ENCODE assay signal across 17 cellular contexts in genomic region chr1:8733463-8733862, GRCh38.
A peak's percentile ranks its signal among the peaks of the same experiment; 100 is the strongest.
DNase-seq lines count a peak whose midpoint lies in the region; ATAC-seq and TF ChIP-seq lines count a peak whose summit lies in the region.
"Had no signal": no experiment of that assay in that cellular context is flagged by ENCODE, and none has a peak within 500 bp of the region (broad histone marks: within the 10 kb centered on the region; RNA-seq: fewer than 3 reads in every experiment).

No MANE protein-coding gene starts in this region.

- 0 out of 2 replicates have a peak overlapping the region, but pooled peaks have one; percentile 16 for H3K27ac ChIP-seq in GM23338 (ENCODE audit: low read depth)
- no peak overlapping the region for H3K27ac ChIP-seq in mammary epithelial cell (ENCODE audit: insufficient read depth, low read depth, low read length)
- H3K27ac ChIP-seq in SK-N-SH (ENCODE audit: low read depth in 2 of 2, low read length in 1 of 2): no peak overlapping the region
- H3K27ac ChIP-seq: dorsolateral prefrontal cortex, esophagus muscularis mucosa, SK-N-MC, vagina had no signal

- peaks cover 24% of the 10 kb centered on the region for H3K9me3 Mint-ChIP-seq in GM23338

- H2AFZ ChIP-seq in GM23338: no peak overlapping the region
- H2AFZ ChIP-seq in mammary epithelial cell (ENCODE audit: low read depth, low read length): no peak overlapping the region
- H2AFZ ChIP-seq in SK-N-SH (ENCODE audit: low read depth): no peak overlapping the region

- H3K79me2 ChIP-seq in GM23338 (replicated peaks; ENCODE audit: insufficient read depth) (peaks cover 87% of the 10 kb centered on the region), mammary epithelial cell (ENCODE audit: insufficient read depth, low read length) (peaks cover 3% of the 10 kb centered on the region), SK-N-SH (ENCODE audit: insufficient read depth) (no peaks in the 10 kb centered on the region)

- no peak for TF ChIP-seq EP300 in SK-N-SH (IDR thresholded peaks at IDR 0.05; ENCODE audit: borderline replicate concordance in 1 of 2, low read depth in 1 of 2, low read length in 1 of 2)

- H3K4me1 Mint-ChIP-seq in GM23338: peaks cover 8% of the 10 kb centered on the region

- WGBS in mammary epithelial cell (ENCODE audit: low coverage, missing lambda C conversion rate): 83% methylated on average over 2 of the region's 2 CpGs
- 92% methylated on average over 2 of the region's 2 CpGs for WGBS in SK-N-SH (ENCODE audit: low lambda C conversion rate)

- H3K4me3 Mint-ChIP-seq in GM23338: no peak overlapping the region
- H3K4me3 Mint-ChIP-seq: naive thymus-derived CD4-positive, alpha-beta T cell had no signal

- CTCF ChIA-PET in mammary epithelial cell (lab: Charles Lee; ENCODE audit: low non-redundant PET) (no interaction called here), SK-N-SH (lab: Yijun Ruan, JAX) (interaction anchor here (1.1 to 2.1 kb wide), 2 partner anchors 14 to 116 kb away, joined by 4 to 7 read pairs; no protein-coding TSS in a partner anchor)

- H3K9me3 ChIP-seq in mammary epithelial cell (replicated peaks; ENCODE audit: insufficient read depth, low read length) (peaks cover 5% of the 10 kb centered on the region), SK-N-SH (no peaks in the 10 kb centered on the region)
- H3K9me3 ChIP-seq: vagina had no signal

- H3K4me3 ChIP-seq in GM23338 (no peak overlapping the region), mammary epithelial cell (replicated peaks in 1 of 3; ENCODE audit: insufficient read depth in 1 of 3, low read depth in 2 of 3, low read length in 3 of 3) (no peak overlapping the region), SK-N-SH (ENCODE audit: low read depth in 2 of 2, low read length in 1 of 2) (no peak overlapping the region)
- H3K4me3 ChIP-seq: dorsolateral prefrontal cortex, esophagus muscularis mucosa, SK-N-MC, vagina had no signal

- no peak for TF ChIP-seq RAD21 in SK-N-SH (IDR thresholded peaks at IDR 0.05; ENCODE audit: low read length)

- POLR2A ChIA-PET in SK-N-SH (lab: Yijun Ruan, JAX): no interaction called here

- peaks cover 8% of the 10 kb centered on the region; the same call in 1 of the 2 replicates for H4K20me1 ChIP-seq in GM23338 (replicated peaks; ENCODE audit: insufficient read depth)
- no peaks in the 10 kb centered on the region for H4K20me1 ChIP-seq in mammary epithelial cell (ENCODE audit: insufficient read depth, low read length)
- no peaks in the 10 kb centered on the region for H4K20me1 ChIP-seq in SK-N-SH (ENCODE audit: insufficient read depth)

- ATAC-seq in GM23338: peak; percentile 33; the same call in 2 of the 3 replicates
- ATAC-seq: naive thymus-derived CD4-positive, alpha-beta T cell had no signal

- dilution Hi-C loops in mammary epithelial cell (cut with HindIII; ENCODE audit: low sequenced_read_pairs): loop anchor here (5.0 kb wide), 1 partner anchor 99 kb away; no protein-coding TSS in a partner anchor

- DNase-seq in GM23338 (ENCODE audit: low spot score) (peak; percentile 57), NCI-H2029 (lab: John Stamatoyannopoulos, UW) (peak; percentile 88), mammary epithelial cell (peak; percentile 62), myocyte (ENCODE audit: low read depth) (peak; percentile 48), SK-N-SH (no peak), G401 (ENCODE audit: low spot score) (no peak)
- DNase-seq in activated CD4-positive, alpha-beta T cell treated with anti-CD3 and anti-CD28 coated beads, Interleukin-2, amount 50 U/mL, for 48 hours: no peak
- DNase-seq: dorsolateral prefrontal cortex; glutamatergic neuron; Kasumi-1; naive thymus-derived CD4-positive, alpha-beta T cell; NCI-H1105 treated with DMSO at 0.1 percent for 48 hours; NCI-H524 treated with DMSO at 0.1 percent for 48 hours had no signal

- BruUV-seq in mammary epithelial cell (replicated peaks; lab: Mats Ljungman, UMichigan): no TSS peak

- H3K36me3 Mint-ChIP-seq in GM23338 (ENCODE audit: low read depth): peaks cover 40% of the 10 kb centered on the region

- H3K27me3 ChIP-seq in GM23338 (ENCODE audit: insufficient read depth) (no peaks in the 10 kb centered on the region), mammary epithelial cell (ENCODE audit: insufficient read depth, low read length) (no peaks in the 10 kb centered on the region), SK-N-SH (ENCODE audit: insufficient read depth) (no peaks in the 10 kb centered on the region)
- H3K27me3 ChIP-seq: dorsolateral prefrontal cortex, esophagus muscularis mucosa, vagina had no signal

- no peak overlapping the region for H3K27ac Mint-ChIP-seq in GM23338
- H3K27ac Mint-ChIP-seq: activated T-helper 2 cell treated with anti-CD3 and anti-CD28 coated beads, Interferon-gamma antibody, Interleukin-2, Interleukin-4, amounts not matched to agents 10 μg/mL and 5 μg/mL and 100 μg/mL, durations not matched to agents 14 hours and 24 hours and 36 hours; naive thymus-derived CD4-positive, alpha-beta T cell had no signal

- TF ChIP-seq CTCF in GM23338 (conservative IDR thresholded peaks at IDR 0.05; ENCODE audit: low read depth in 2 of 2) (no peak), mammary epithelial cell (conservative IDR thresholded peaks at IDR 0.05 in 1 of 2, IDR thresholded peaks at IDR 0.05 in 1 of 2; ENCODE audit: extremely low read depth in 1 of 2, insufficient read depth in 1 of 2, low read depth in 1 of 2, low read length in 2 of 2) (no peak), SK-N-SH (IDR thresholded peaks at IDR 0.05) (no peak)

- H3K4me1 ChIP-seq in GM23338 (ENCODE audit: insufficient read depth): peaks cover 7% of the 10 kb centered on the region; the same call in 1 of the 2 replicates
- no peaks in the 10 kb centered on the region for H3K4me1 ChIP-seq in mammary epithelial cell (ENCODE audit: insufficient read depth, low read length)
- H3K4me1 ChIP-seq in SK-N-SH (ENCODE audit: control insufficient read depth in 1 of 2, insufficient read depth in 2 of 2, low read depth in 1 of 2, low read length in 1 of 2): peaks cover 0 to 5% of the 10 kb centered on the region in 2 experiments; a peak in 1 of 4 replicates
- H3K4me1 ChIP-seq: vagina had no signal

- intact Hi-C loops in mammary epithelial cell (cut with micrococcal nuclease): no loop called here

- H3F3A ChIP-seq in GM23338 (replicated peaks; ENCODE audit: low read depth) (no peaks in the 10 kb centered on the region), SK-N-SH (replicated peaks; ENCODE audit: insufficient read depth) (no peaks in the 10 kb centered on the region)

- H3K9me2 ChIP-seq in GM23338 (ENCODE audit: insufficient read depth) (no peaks in the 10 kb centered on the region), SK-N-SH (no peaks in the 10 kb centered on the region)

- H3K36me3 ChIP-seq in GM23338 (ENCODE audit: insufficient read depth) (no peaks in the 10 kb centered on the region), mammary epithelial cell (ENCODE audit: insufficient read depth, low read length) (no peaks in the 10 kb centered on the region), SK-N-SH (replicated peaks in 1 of 2; ENCODE audit: control insufficient read depth in 1 of 2, insufficient read depth in 2 of 2, low read length in 1 of 2) (peaks cover 0 to 10% of the 10 kb centered on the region in 2 experiments)
- H3K36me3 ChIP-seq: esophagus muscularis mucosa, vagina had no signal

- in situ Hi-C loops in mammary epithelial cell (cut with MboI; ENCODE audit: low sequenced_read_pairs in 2 of 2): no loop called here
- in situ Hi-C loops in G401 (cut with HindIII; ENCODE audit: low sequenced_read_pairs): no loop called here

- H3K4me2 ChIP-seq in GM23338 (no peak overlapping the region), mammary epithelial cell (ENCODE audit: insufficient read depth, low read depth, low read length) (no peak overlapping the region), SK-N-SH (no peak overlapping the region)

- H3K27me3 Mint-ChIP-seq in GM23338 (ENCODE audit: insufficient read depth, low read depth, poor library complexity): peaks cover 4% of the 10 kb centered on the region
- H3K27me3 Mint-ChIP-seq: naive thymus-derived CD4-positive, alpha-beta T cell had no signal

- H3K9ac ChIP-seq in mammary epithelial cell (ENCODE audit: insufficient read depth, low read length) (no peak overlapping the region), SK-N-SH (no peak overlapping the region)

TF ChIP-seq in SK-N-SH, 30 proteins besides CTCF, POLR2A, EP300 and RAD21:
- no peak for TF ChIP-seq MXI1 (IDR thresholded peaks at IDR 0.05; ENCODE audit: low read depth, low read length)
- no peak for TF ChIP-seq YY1 (IDR thresholded peaks at IDR 0.05; ENCODE audit: low read depth)
- no peak for TF ChIP-seq ZBTB33 (IDR thresholded peaks at IDR 0.05; ENCODE audit: borderline replicate concordance, low read depth)
- TF ChIP-seq NRF1 (IDR thresholded peaks at IDR 0.05; ENCODE audit: low read depth, low read length): no peak
- TF ChIP-seq RFX5 (IDR thresholded peaks at IDR 0.05; ENCODE audit: low read length): no peak
- TF ChIP-seq USF2 (IDR thresholded peaks at IDR 0.05; ENCODE audit: borderline replicate concordance, low read depth, low read length): no peak

Comparison
In these comparisons a context has a peak if more than half of its experiments do, and no peak if none do; other contexts are left out.
1. DNase-seq: peak in GM23338 (single experiment), NCI-H2029 (single experiment), mammary epithelial cell (single experiment) and myocyte (single experiment); none in SK-N-SH (single experiment), G401 (single experiment) and activated CD4-positive, alpha-beta T cell treated with anti-CD3 and anti-CD28 coated beads, Interleukin-2, amount 50 U/mL, for 48 hours (0 of 2).